ENCODE assay signal across 17 cellular contexts in the genomic region with DNA sequence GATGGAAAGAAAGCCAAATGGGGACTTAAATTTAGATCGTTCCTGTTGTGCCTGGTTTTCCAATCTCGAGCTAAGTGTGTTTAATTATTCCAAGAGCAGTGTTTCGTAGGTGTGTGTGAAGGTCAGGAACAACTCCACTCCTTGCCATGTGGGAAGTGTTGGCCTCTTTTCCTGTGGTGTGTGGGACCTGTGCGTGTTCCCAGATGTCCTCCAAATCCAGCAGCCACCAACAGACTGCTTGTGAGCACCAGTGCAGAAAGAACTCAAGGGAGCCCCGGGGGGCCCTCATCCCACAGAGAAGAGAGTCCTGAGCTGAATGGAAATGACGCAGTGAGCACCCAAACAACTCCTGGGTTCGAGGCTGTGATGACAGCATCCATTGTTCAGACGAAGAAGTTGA.
"Had no signal": no experiment of that assay in that cellular context is flagged by ENCODE, and none has a peak within 500 bp of the region (broad histone marks: within the 10 kb centered on the region; RNA-seq: fewer than 3 reads in every experiment).

No MANE protein-coding gene starts in this region.

- H3K4me1 Mint-ChIP-seq: central memory CD8-positive, alpha-beta T cell; naive B cell; nephron had no signal

- H3K36me3 Mint-ChIP-seq: naive B cell had no signal

- H3K27ac ChIP-seq: esophagus squamous epithelium, left lung, suprapubic skin, tibial artery, upper lobe of left lung, uterus had no signal

- DNase-seq: cortex of kidney; effector memory CD8-positive, alpha-beta T cell; esophagus squamous epithelium; foreskin fibroblast; kidney glomerular epithelial cell; left lung; mesendoderm; naive B cell; small intestine; stimulated activated CD4-positive, alpha-beta T cell treated with anti-CD3 and anti-CD28 coated beads, Interleukin-12 subunit alpha, Interleukin-12 subunit beta, amount 100 ng/mL, for 4 hours; stimulated activated naive CD4-positive, alpha-beta T cell; tibial artery; upper lobe of left lung; uterus had no signal

- H3K4me1 ChIP-seq: esophagus squamous epithelium, left lung, suprapubic skin, tibial artery, upper lobe of left lung, uterus had no signal

- ATAC-seq: effector memory CD8-positive, alpha-beta T cell had no signal

- H3K27me3 ChIP-seq: esophagus squamous epithelium, left lung, suprapubic skin, upper lobe of left lung, uterus had no signal

- H3K27ac Mint-ChIP-seq: effector memory CD8-positive, alpha-beta T cell; nephron had no signal

- H3K4me3 Mint-ChIP-seq: central memory CD8-positive, alpha-beta T cell; effector memory CD8-positive, alpha-beta T cell; nephron had no signal

- H3K9me3 Mint-ChIP-seq: central memory CD8-positive, alpha-beta T cell; effector memory CD8-positive, alpha-beta T cell; nephron had no signal
